ENCODE assay signal across 12 cellular contexts in the genomic region with DNA sequence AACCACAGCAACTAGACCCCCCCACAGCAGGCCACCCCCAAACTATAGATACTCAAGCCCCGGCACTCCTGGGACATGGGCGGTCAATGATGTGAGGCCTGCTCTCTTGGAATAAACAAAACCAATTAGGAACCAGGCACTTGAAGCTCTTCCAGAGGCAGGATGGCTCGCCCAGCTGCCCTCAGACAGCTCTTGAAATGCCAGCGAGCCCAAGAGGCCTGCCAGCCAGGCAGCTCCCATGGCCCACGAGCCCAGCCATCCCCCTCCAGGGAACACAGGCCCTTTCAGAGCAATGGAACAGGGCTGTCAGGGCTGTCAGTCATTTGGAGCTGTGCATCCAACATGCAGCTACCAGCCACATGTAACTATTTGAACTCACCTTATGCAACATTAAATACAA. TPM values are rescaled to one million over a fixed set of nuclear protein-coding genes. Genes with fewer than 3 reads are reported as not detected.
DNase-seq lines count a peak whose midpoint lies in the region; ATAC-seq and TF ChIP-seq lines count a peak whose summit lies in the region.
"Had no signal": no experiment of that assay in that cellular context is flagged by ENCODE, and none has a peak within 500 bp of the region (broad histone marks: within the 10 kb centered on the region; RNA-seq: fewer than 3 reads in every experiment).

No MANE protein-coding gene starts in this region.

- WGBS in right cardiac atrium, result 70% methylated on average over 5 of the region's 5 CpGs

- TF ChIP-seq CTCF in glutamatergic neuron (IDR thresholded peaks at IDR 0.05; ENCODE audit: partially characterized antibody, unreplicated experiment), result no peak

- no peaks in the 10 kb centered on the region for H3K27me3 Mint-ChIP-seq in activated T-helper 1 cell treated with anti-CD3 and anti-CD28 coated beads, Interleukin-12 subunit alpha, Interleukin-12 subunit beta, Interleukin-2, Interleukin-4 antibody, amounts not matched to agents 30 ng/mL and 10 ng/mL and 1 ng/mL, durations not matched to agents 14 hours and 24 hours and 36 hours (ENCODE audit: insufficient read depth)
- H3K27me3 Mint-ChIP-seq in glutamatergic neuron (ENCODE audit: unreplicated experiment), result no peaks in the 10 kb centered on the region

- ATAC-seq in right cardiac atrium (peak in 1 of 2 donors; percentile 69), HG02981 (IDR thresholded peaks at IDR 0.05; ENCODE audit: unreplicated experiment) (no peak), HG02623 (IDR thresholded peaks at IDR 0.05; ENCODE audit: unreplicated experiment) (no peak), GM19452 (IDR thresholded peaks at IDR 0.05; ENCODE audit: unreplicated experiment) (no peak)

- peak overlapping the region; percentile 11 for H3K27ac ChIP-seq in right cardiac atrium (ENCODE audit: low read length)

- intact Hi-C loops in activated T-helper 1 cell treated with anti-CD3 and anti-CD28 coated beads, Interleukin-12 subunit alpha, Interleukin-12 subunit beta, Interleukin-2, Interleukin-4 antibody, amounts not matched to agents 30 ng/mL and 10 ng/mL and 1 ng/mL, durations not matched to agents 14 hours and 24 hours and 36 hours (cut with micrococcal nuclease), result loop anchor here (5.0 kb wide), 1 partner anchor 41 kb away; no protein-coding TSS in a partner anchor
- intact Hi-C loops in right cardiac atrium (cut with DNase I), result no loop called here

- no peaks in the 10 kb centered on the region for H3K27me3 ChIP-seq in right cardiac atrium (ENCODE audit: control insufficient read depth, insufficient read depth)

- H3K4me1 Mint-ChIP-seq in activated T-helper 1 cell treated with anti-CD3 and anti-CD28 coated beads, Interleukin-12 subunit alpha, Interleukin-12 subunit beta, Interleukin-2, Interleukin-4 antibody, amounts not matched to agents 30 ng/mL and 10 ng/mL and 1 ng/mL, durations not matched to agents 14 hours and 24 hours and 36 hours (ENCODE audit: low read depth), result peaks cover 58% of the 10 kb centered on the region
- H3K4me1 Mint-ChIP-seq in glutamatergic neuron (ENCODE audit: low read depth, unreplicated experiment), result no peaks in the 10 kb centered on the region

- peaks cover 29% of the 10 kb centered on the region for H3K36me3 Mint-ChIP-seq in activated T-helper 1 cell treated with anti-CD3 and anti-CD28 coated beads, Interleukin-12 subunit alpha, Interleukin-12 subunit beta, Interleukin-2, Interleukin-4 antibody, amounts not matched to agents 30 ng/mL and 10 ng/mL and 1 ng/mL, durations not matched to agents 14 hours and 24 hours and 36 hours (ENCODE audit: low read depth)
- no peaks in the 10 kb centered on the region for H3K36me3 Mint-ChIP-seq in glutamatergic neuron (ENCODE audit: unreplicated experiment)

- no peak overlapping the region for H3K4me3 ChIP-seq in right cardiac atrium (ENCODE audit: low read length)

- DNase-seq in Ammon's horn (ENCODE audit: low spot score) (peak; percentile 46), DMS79 (lab: John Stamatoyannopoulos, UW) (peak; percentile 63), right cardiac atrium (peak in 2 of 3 donors; percentile 77 to 79), glutamatergic neuron (no peak)
- DNase-seq in activated T-helper 1 cell treated with anti-CD3 and anti-CD28 coated beads, Interleukin-12 subunit alpha, Interleukin-12 subunit beta, Interleukin-2, Interleukin-4 antibody, amounts not matched to agents 30 ng/mL and 10 ng/mL and 1 ng/mL, durations not matched to agents 14 hours and 24 hours and 36 hours (ENCODE audit: low spot score), result no peak
- DNase-seq: effector CD4-positive, alpha-beta T cell; NCI-H446 treated with DMSO at 0.1 percent for 48 hours; retina; stimulated activated CD4-positive, alpha-beta T cell treated with anti-CD3 and anti-CD28 coated beads, Interleukin-4, amount 100 ng/mL, for 4 hours had no signal

- no peak overlapping the region for H3K4me3 Mint-ChIP-seq in activated T-helper 1 cell treated with anti-CD3 and anti-CD28 coated beads, Interleukin-12 subunit alpha, Interleukin-12 subunit beta, Interleukin-2, Interleukin-4 antibody, amounts not matched to agents 30 ng/mL and 10 ng/mL and 1 ng/mL, durations not matched to agents 14 hours and 24 hours and 36 hours
- no peak overlapping the region for H3K4me3 Mint-ChIP-seq in glutamatergic neuron (ENCODE audit: unreplicated experiment)

- H3K27ac Mint-ChIP-seq in activated T-helper 1 cell treated with anti-CD3 and anti-CD28 coated beads, Interleukin-12 subunit alpha, Interleukin-12 subunit beta, Interleukin-2, Interleukin-4 antibody, amounts not matched to agents 30 ng/mL and 10 ng/mL and 1 ng/mL, durations not matched to agents 14 hours and 24 hours and 36 hours, result peak overlapping the region; percentile 57
- H3K27ac Mint-ChIP-seq in glutamatergic neuron (ENCODE audit: unreplicated experiment), result no peak overlapping the region

- peaks cover 4% of the 10 kb centered on the region for H3K4me1 ChIP-seq in right cardiac atrium (ENCODE audit: control insufficient read depth, insufficient read depth, low read length)

- no peaks in the 10 kb centered on the region for H3K9me3 Mint-ChIP-seq in activated T-helper 1 cell treated with anti-CD3 and anti-CD28 coated beads, Interleukin-12 subunit alpha, Interleukin-12 subunit beta, Interleukin-2, Interleukin-4 antibody, amounts not matched to agents 30 ng/mL and 10 ng/mL and 1 ng/mL, durations not matched to agents 14 hours and 24 hours and 36 hours
- no peaks in the 10 kb centered on the region for H3K9me3 Mint-ChIP-seq in glutamatergic neuron (ENCODE audit: unreplicated experiment)

- H3K9me3 ChIP-seq in right cardiac atrium (ENCODE audit: control insufficient read depth, low read length), result no peaks in the 10 kb centered on the region

RNA-seq across cellular contexts. Expression of a gene that starts 34.0 kb away (rescaled TPM):
- total RNA-seq in activated T-helper 1 cell treated with anti-CD3 and anti-CD28 coated beads, Interleukin-12 subunit alpha, Interleukin-12 subunit beta, Interleukin-2, Interleukin-4 antibody, amounts not matched to agents 30 ng/mL and 10 ng/mL and 1 ng/mL, durations not matched to agents 14 hours and 24 hours and 36 hours, result 57.2 and 58.1 TPM in 2 replicates
- total RNA-seq in right cardiac atrium, result 10 to 100 TPM; 19.8 to 28.7 (median 25.4) TPM
- 15.2 TPM for polyA plus RNA-seq in right cardiac atrium
- 39.9 TPM for total RNA-seq in glutamatergic neuron (ENCODE audit: unreplicated experiment)

RNA-seq across cellular contexts. Expression of a gene that starts 43.6 kb away (rescaled TPM):
- 36.1 and 37.0 TPM in 2 replicates for total RNA-seq in activated T-helper 1 cell treated with anti-CD3 and anti-CD28 coated beads, Interleukin-12 subunit alpha, Interleukin-12 subunit beta, Interleukin-2, Interleukin-4 antibody, amounts not matched to agents 30 ng/mL and 10 ng/mL and 1 ng/mL, durations not matched to agents 14 hours and 24 hours and 36 hours
- total RNA-seq in right cardiac atrium (10 to 100 TPM; 30.5 to 55.2 (median 36.9) TPM), glutamatergic neuron (ENCODE audit: unreplicated experiment) (10.6 TPM)
- 27.6 TPM for polyA plus RNA-seq in right cardiac atrium

Comparison
In these comparisons a context has a peak if more than half of its experiments do, and no peak if none do; other contexts are left out.
1. DNase-seq: peak in Ammon's horn (single experiment), DMS79 (single experiment) and right cardiac atrium (2 of 3); none in activated T-helper 1 cell treated with anti-CD3 and anti-CD28 coated beads, Interleukin-12 subunit alpha, Interleukin-12 subunit beta, Interleukin-2, Interleukin-4 antibody, amounts not matched to agents 30 ng/mL and 10 ng/mL and 1 ng/mL, durations not matched to agents 14 hours and 24 hours and 36 hours (single experiment) and glutamatergic neuron (single experiment).